In genomic region chr3:136624894-136625815, GRCh38 we compare ENCODE assay signal across 11 cellular contexts.
DNase-seq lines count a peak whose midpoint lies in the region; ATAC-seq and TF ChIP-seq lines count a peak whose summit lies in the region.
"Had no signal": no experiment of that assay in that cellular context is flagged by ENCODE, and none has a peak within 500 bp of the region (broad histone marks: within the 10 kb centered on the region; RNA-seq: fewer than 3 reads in every experiment).

No MANE protein-coding gene starts in this region.

- TF ChIP-seq CTCF in LNCaP clone FGC (IDR thresholded peaks at IDR 0.05; ENCODE audit: control insufficient read depth, extremely low read depth, insufficient read depth) (no peak), colonic mucosa (IDR thresholded peaks at IDR 0.05) (no peak), gastrocnemius medialis (IDR thresholded peaks at IDR 0.05 in 4 of 5, conservative IDR thresholded peaks at IDR 0.05 in 1 of 5) (no peak)

- H3K27me3 ChIP-seq in colonic mucosa (no peaks in the 10 kb centered on the region), mesendoderm (ENCODE audit: insufficient read depth, low read length, poor library complexity) (no peaks in the 10 kb centered on the region), gastrocnemius medialis (no peaks in the 10 kb centered on the region)

- in situ Hi-C loops in gastrocnemius medialis (cut with MboI; ENCODE audit: low sequenced_read_pairs in 4 of 4) = no loop called here

- H3K79me2 ChIP-seq in mesendoderm (ENCODE audit: control insufficient read depth, insufficient read depth, low read length) = no peaks in the 10 kb centered on the region

- H3K9ac ChIP-seq in colonic mucosa (ENCODE audit: low read depth in 2 of 2, low read length in 2 of 2) = no peak overlapping the region
- no peak overlapping the region for H3K9ac ChIP-seq in mesendoderm (ENCODE audit: low read length)

- ATAC-seq in gastrocnemius medialis = no peak

- no peak overlapping the region for H4K8ac ChIP-seq in mesendoderm (ENCODE audit: low read depth, low read length)

- H2BK5ac ChIP-seq in mesendoderm (ENCODE audit: low read length) = no peak overlapping the region

- H2BK120ac ChIP-seq in mesendoderm (ENCODE audit: low read depth, low read length) = no peak overlapping the region

- intact Hi-C loops in colonic mucosa (cut with DNase I) = no loop called here
- intact Hi-C loops in gastrocnemius medialis (cut with DNase I; ENCODE audit: low total_unique reads) = no loop called here

- no peak for TF ChIP-seq POLR2A in gastrocnemius medialis (IDR thresholded peaks at IDR 0.05)

- no peak overlapping the region for H3K18ac ChIP-seq in mesendoderm (ENCODE audit: low read length)

- H3K4me1 ChIP-seq in colonic mucosa (no peaks in the 10 kb centered on the region), mesendoderm (ENCODE audit: control insufficient read depth, low read depth, low read length) (no peaks in the 10 kb centered on the region), gastrocnemius medialis (peaks cover 8 to 11% of the 10 kb centered on the region in 2 donors)

- H2AK5ac ChIP-seq in mesendoderm (ENCODE audit: low read length) = no peak overlapping the region

- no peak overlapping the region for H2BK15ac ChIP-seq in mesendoderm (replicated peaks; ENCODE audit: low read depth)

- H3K36me3 ChIP-seq in colonic mucosa = no peaks in the 10 kb centered on the region
- H3K36me3 ChIP-seq in mesendoderm (ENCODE audit: control insufficient read depth, insufficient read depth, low read length) = no peaks in the 10 kb centered on the region
- H3K36me3 ChIP-seq in gastrocnemius medialis = no peaks in the 10 kb centered on the region

- no peak overlapping the region for H4K5ac ChIP-seq in mesendoderm (ENCODE audit: low read length)

- H3K27ac ChIP-seq in colonic mucosa (peak overlapping the region; percentile 59), mesendoderm (ENCODE audit: low read depth, low read length) (no peak overlapping the region), gastrocnemius medialis (no peak overlapping the region)

- no peaks in the 10 kb centered on the region for H3K9me3 ChIP-seq in colonic mucosa
- no peaks in the 10 kb centered on the region for H3K9me3 ChIP-seq in gastrocnemius medialis

- DNase-seq in DMS53 (lab: John Stamatoyannopoulos, UW) = peak; percentile 84
- peak; percentile 77 for DNase-seq in LNCaP clone FGC (ENCODE audit: low read depth)
- peak; percentile 61 for DNase-seq in colonic mucosa
- DNase-seq in mesendoderm = peak; percentile 97
- DNase-seq in NCI-H446 (lab: John Stamatoyannopoulos, UW) = no peak
- DNase-seq in gastrocnemius medialis = no peak
- DNase-seq in activated CD8-positive, alpha-beta memory T cell treated with anti-CD3 and anti-CD28 coated beads for 24 hours = no peak
- no peak for DNase-seq in dedifferentiated amniotic fluid mesenchymal stem cell (ENCODE audit: extremely low spot score)
- DNase-seq: C1 segment of cervical spinal cord, naive B cell, NCI-H1930 had no signal

- H3K4me2 ChIP-seq in mesendoderm (ENCODE audit: low read length) = no peak overlapping the region

- 100% methylated on average over 1 of the region's 4 CpGs for WGBS in mesendoderm (ENCODE audit: extremely low coverage, insufficient coverage, low lambda C conversion rate)

- no peak overlapping the region for H3K23ac ChIP-seq in mesendoderm (ENCODE audit: low read length)

- H3K79me1 ChIP-seq in mesendoderm (ENCODE audit: low read length) = no peaks in the 10 kb centered on the region

- no peak overlapping the region for H3K4me3 ChIP-seq in LNCaP clone FGC (ENCODE audit: low read depth, low read length)
- no peak overlapping the region for H3K4me3 ChIP-seq in colonic mucosa
- H3K4me3 ChIP-seq in mesendoderm (ENCODE audit: low read length) = no peak overlapping the region
- no peak overlapping the region for H3K4me3 ChIP-seq in gastrocnemius medialis

- no peak overlapping the region for H3K56ac ChIP-seq in mesendoderm (ENCODE audit: low read length)

- no peak overlapping the region for H3K4ac ChIP-seq in mesendoderm (ENCODE audit: low read depth, low read length)

Comparison
In these comparisons a context has a peak if more than half of its experiments do, and no peak if none do; other contexts are left out.
1. DNase-seq: peak in DMS53 (single experiment), LNCaP clone FGC (single experiment), colonic mucosa (single experiment) and mesendoderm (single experiment); none in NCI-H446 (0 of 2), gastrocnemius medialis (0 of 2), activated CD8-positive, alpha-beta memory T cell treated with anti-CD3 and anti-CD28 coated beads for 24 hours (single experiment) and dedifferentiated amniotic fluid mesenchymal stem cell (single experiment).